ENCODE assay signal across 24 cellular contexts in the genomic region with DNA sequence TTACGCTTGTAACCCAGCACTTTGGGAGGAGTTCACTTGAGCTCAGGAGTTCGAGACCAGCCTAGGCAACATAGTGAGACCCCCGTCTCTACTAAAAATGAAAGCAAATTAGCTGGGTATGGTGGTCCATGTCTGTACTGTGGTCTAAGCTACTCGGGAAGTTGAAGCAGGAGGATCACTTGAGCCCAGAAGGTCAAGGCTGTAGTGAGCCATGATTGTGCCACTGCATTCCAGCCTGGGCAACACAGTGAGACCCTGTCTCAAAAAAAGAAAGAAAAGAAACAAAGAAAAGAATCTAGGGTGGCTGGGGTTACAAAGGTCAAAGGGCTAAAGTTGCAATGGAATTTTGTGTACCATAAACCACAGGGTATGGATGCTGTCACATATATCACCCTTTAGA.
"Had no signal": no experiment of that assay in that cellular context is flagged by ENCODE, and none has a peak within 500 bp of the region (broad histone marks: within the 10 kb centered on the region; RNA-seq: fewer than 3 reads in every experiment).

No MANE protein-coding gene starts in this region.

- ATAC-seq: esophagus mucosa, gastroesophageal sphincter, heart left ventricle, left cardiac atrium, left lung, left ventricle myocardium superior, lower lobe of right lung, mucosa of descending colon had no signal

- H3K4me1 ChIP-seq: left lung, lower lobe of right lung had no signal

- H3K36me3 ChIP-seq: esophagus squamous epithelium, left lung, lower lobe of right lung had no signal

- H3K9me3 ChIP-seq: esophagus squamous epithelium, gastroesophageal sphincter, heart left ventricle, left lung, lower lobe of right lung, mucosa of descending colon had no signal

- H3K9me3 Mint-ChIP-seq: mesothelial cell of epicardium had no signal

- H3K27ac Mint-ChIP-seq: mesothelial cell of epicardium had no signal

- DNase-seq: dermis blood vessel endothelial cell; dorsolateral prefrontal cortex; effector CD4-positive, alpha-beta T cell; effector memory CD4-positive, alpha-beta T cell; erythroblast; esophagus squamous epithelium; foreskin fibroblast; foreskin melanocyte; heart left ventricle; hippocampal formation; left cardiac atrium; left lung; left ventricle myocardium superior; lower lobe of right lung; mesenchymal stem cell; mucosa of descending colon had no signal

- H3K4me3 Mint-ChIP-seq: mesothelial cell of epicardium had no signal

- H3K27me3 ChIP-seq: dorsolateral prefrontal cortex, esophagus squamous epithelium, gastroesophageal sphincter, heart left ventricle, left lung had no signal

- H3K27ac ChIP-seq: coronary artery, dorsolateral prefrontal cortex, epithelial cell of prostate, esophagus squamous epithelium, gastroesophageal sphincter, heart left ventricle, left lung, lower lobe of right lung had no signal

- H3K4me3 ChIP-seq: coronary artery, dorsolateral prefrontal cortex, esophagus squamous epithelium, gastroesophageal sphincter, heart left ventricle, left lung, lower lobe of right lung, mucosa of descending colon had no signal

- FAIRE-seq: colon, islet of Langerhans, keratinocyte had no signal
